16 cellular contexts compared by ENCODE assay signal in genomic region chr19:38280030-38280921, GRCh38. TPM values are rescaled to one million over a fixed set of nuclear protein-coding genes. Genes with fewer than 3 reads are reported as not detected.
A peak's percentile ranks its signal among the peaks of the same experiment; 100 is the strongest.
DNase-seq lines count a peak whose midpoint lies in the region; ATAC-seq and TF ChIP-seq lines count a peak whose summit lies in the region.
"Had no signal": no experiment of that assay in that cellular context is flagged by ENCODE, and none has a peak within 500 bp of the region (broad histone marks: within the 10 kb centered on the region; RNA-seq: fewer than 3 reads in every experiment).

No MANE protein-coding gene starts in this region.

- peak overlapping the region; percentile 64 for H3K27ac ChIP-seq in Panc1 (ENCODE audit: low read length)
- H3K27ac ChIP-seq in dorsolateral prefrontal cortex, result peak overlapping the region in 34 of 59 donors; percentile 0 to 80 (median 50)
- H3K27ac ChIP-seq: WERI-Rb-1 had no signal

- H3K9me3 ChIP-seq in Panc1 (ENCODE audit: control insufficient read depth, insufficient read depth, low read depth, low read length), result no peaks in the 10 kb centered on the region

- H3K4me3 Mint-ChIP-seq in nephron progenitor cell, result no peak overlapping the region
- H3K4me3 Mint-ChIP-seq: activated naive CD8-positive, alpha-beta T cell treated with anti-CD3 and anti-CD28 coated beads for 36 hours; CD4-positive, alpha-beta T cell had no signal

- ATAC-seq in Panc1 (no peak), GM18907 (IDR thresholded peaks at IDR 0.05; ENCODE audit: unreplicated experiment) (no peak)

- peaks cover 60% of the 10 kb centered on the region for H3K4me1 ChIP-seq in Panc1 (ENCODE audit: control insufficient read depth, insufficient read depth, low read length)

- H3K4me3 ChIP-seq in Panc1 (ENCODE audit: low read depth in 2 of 2, low read length in 2 of 2) (no peak overlapping the region), dorsolateral prefrontal cortex (no peak overlapping the region)
- H3K4me3 ChIP-seq: lung, smooth muscle cell had no signal

- no peaks in the 10 kb centered on the region for H3K36me3 Mint-ChIP-seq in nephron progenitor cell (ENCODE audit: low read depth)
- H3K36me3 Mint-ChIP-seq: activated naive CD8-positive, alpha-beta T cell treated with anti-CD3 and anti-CD28 coated beads for 36 hours had no signal

- no TSS peak for BruUV-seq in Panc1 (replicated peaks; lab: Mats Ljungman, UMichigan)

- TF ChIP-seq CTCF in Panc1 (IDR thresholded peaks at IDR 0.05) (no peak), dorsolateral prefrontal cortex (IDR thresholded peaks at IDR 0.05 in 54 of 56, conservative IDR thresholded peaks at IDR 0.05 in 2 of 56; ENCODE audit: low read depth in 1 of 56, partially characterized antibody in 56 of 56) (no peak), nephron progenitor cell (IDR thresholded peaks at IDR 0.05) (no peak)

- H3K36me3 ChIP-seq in Panc1 (ENCODE audit: control insufficient read depth, insufficient read depth, low read length), result peaks cover 5% of the 10 kb centered on the region
- H3K36me3 ChIP-seq: WERI-Rb-1 had no signal

- DNase-seq in Panc1 (ENCODE audit: low read depth, low spot score), result no peak
- DNase-seq in dorsolateral prefrontal cortex, result no peak
- DNase-seq in nephron progenitor cell, result no peak
- DNase-seq in NCI-H146 treated with DMSO at 0.1 percent for 48 hours (lab: John Stamatoyannopoulos, UW; ENCODE audit: unreplicated experiment), result no peak
- DNase-seq in putamen (ENCODE audit: low spot score), result no peak
- DNase-seq: activated CD8-positive, alpha-beta memory T cell treated with anti-CD3 and anti-CD28 coated beads, Interleukin-2, amount 50 U/mL, for 48 hours; activated naive CD8-positive, alpha-beta T cell treated with anti-CD3 and anti-CD28 coated beads for 36 hours; CD4-positive, alpha-beta T cell; erythroblast; hippocampal formation; NCI-H1048; NCI-H2227 treated with DMSO at 0.1 percent for 48 hours; WERI-Rb-1 had no signal

- intact Hi-C loops in Panc1 (cut with micrococcal nuclease; ENCODE audit: unreplicated experiment) (no loop called here), dorsolateral prefrontal cortex (cut with DNase I) (no loop called here)

- in situ Hi-C loops in Panc1 (cut with HindIII; ENCODE audit: low pct_unique_long_range_greater_than_20kb, low sequenced_read_pairs), result no loop called here

- no peaks in the 10 kb centered on the region for H3K27me3 ChIP-seq in Panc1 (ENCODE audit: control insufficient read depth, insufficient read depth, low read length)
- no peaks in the 10 kb centered on the region for H3K27me3 ChIP-seq in dorsolateral prefrontal cortex

- peak overlapping the region; percentile 64 for H3K27ac Mint-ChIP-seq in nephron progenitor cell
- H3K27ac Mint-ChIP-seq: activated naive CD8-positive, alpha-beta T cell treated with anti-CD3 and anti-CD28 coated beads for 36 hours; CD4-positive, alpha-beta T cell had no signal

- no peaks in the 10 kb centered on the region for H3K27me3 Mint-ChIP-seq in nephron progenitor cell (ENCODE audit: low read depth, poor library complexity)
- H3K27me3 Mint-ChIP-seq: activated naive CD8-positive, alpha-beta T cell treated with anti-CD3 and anti-CD28 coated beads for 36 hours; CD4-positive, alpha-beta T cell had no signal

- peaks cover 39% of the 10 kb centered on the region for H3K4me1 Mint-ChIP-seq in nephron progenitor cell

- no peaks in the 10 kb centered on the region for H3K9me3 Mint-ChIP-seq in nephron progenitor cell
- H3K9me3 Mint-ChIP-seq: activated naive CD8-positive, alpha-beta T cell treated with anti-CD3 and anti-CD28 coated beads for 36 hours; CD4-positive, alpha-beta T cell had no signal

- CTCF ChIA-PET in Panc1 (lab: Charles Lee), result no interaction called here

- POLR2A ChIA-PET in Panc1 (lab: Charles Lee), result interaction anchor here (0.5 to 0.6 kb wide), 3 partner anchors 10 to 21 kb away, joined by 3 read pairs; no protein-coding TSS in a partner anchor

RNA-seq across cellular contexts. Expression of gene SPINT2, which starts 15.9 kb away (rescaled TPM):
- total RNA-seq in Panc1 (2021; ENCODE audit: unreplicated experiment) (1,006 TPM), dorsolateral prefrontal cortex (100 to 1,000 TPM in 44 of 120 experiments, 10 to 100 TPM in 76; 41.9 to 135 (median 92.4) TPM)
- polyA plus RNA-seq in Panc1 (2012; ENCODE audit: insufficient read length), result 1,788 TPM

RNA-seq across cellular contexts. Expression of gene C19orf33, which starts 23.8 kb away (rescaled TPM):
- 201 TPM for total RNA-seq in Panc1 (2021; ENCODE audit: unreplicated experiment)
- 306 TPM for polyA plus RNA-seq in Panc1 (2012; ENCODE audit: insufficient read length)
- 1 to 10 TPM in 38 of 120 experiments, under 1 TPM in 1, not detected in 81; 1.00 to 5.1 (median 2.0) TPM for total RNA-seq in dorsolateral prefrontal cortex
- total RNA-seq: activated naive CD8-positive, alpha-beta T cell treated with anti-CD3 and anti-CD28 coated beads for 36 hours; CD4-positive, alpha-beta T cell had no signal

RNA-seq across cellular contexts. Expression of gene PPP1R14A, which starts 24.1 kb away (rescaled TPM):
- total RNA-seq in Panc1 (2021; ENCODE audit: unreplicated experiment) (356 TPM), dorsolateral prefrontal cortex (100 to 1,000 TPM in 57 of 120 experiments, 10 to 100 TPM in 63; 17.4 to 465 (median 98.7) TPM)
- polyA plus RNA-seq in Panc1 (2012; ENCODE audit: insufficient read length), result 915 TPM
- total RNA-seq: activated naive CD8-positive, alpha-beta T cell treated with anti-CD3 and anti-CD28 coated beads for 36 hours; CD4-positive, alpha-beta T cell had no signal

RNA-seq across cellular contexts. Expression of gene YIF1B, which starts 35.5 kb away (rescaled TPM):
- total RNA-seq in Panc1 (2021; ENCODE audit: unreplicated experiment) (143 TPM), dorsolateral prefrontal cortex (10 to 100 TPM; 31.5 to 70.0 (median 48.6) TPM)
- 197 TPM for polyA plus RNA-seq in Panc1 (2012; ENCODE audit: insufficient read length)

RNA-seq across cellular contexts. Expression of gene KCNK6, which starts 39.4 kb away (rescaled TPM):
- 17.2 TPM for total RNA-seq in Panc1 (2021; ENCODE audit: unreplicated experiment)
- polyA plus RNA-seq in Panc1 (2012; ENCODE audit: insufficient read length), result 14.4 TPM
- 1 to 10 TPM in 110 of 120 experiments, under 1 TPM in 10; 0.64 to 3.9 (median 1.7) TPM for total RNA-seq in dorsolateral prefrontal cortex

Comparison
In these comparisons a context has a peak if more than half of its experiments do, and no peak if none do; other contexts are left out.
1. RNA of gene C19orf33, which starts 23.8 kb away (total RNA-seq): 201 TPM in Panc1 (single experiment); 1.00 to 5.1 TPM in dorsolateral prefrontal cortex; every median in the first group is over 10 times any median in the second.